In genomic region chr1:74748962-74749361, GRCh38 we compare ENCODE assay signal across 17 cellular contexts. TPM values are rescaled to one million over a fixed set of nuclear protein-coding genes. Genes with fewer than 3 reads are reported as not detected.
DNase-seq lines count a peak whose midpoint lies in the region; ATAC-seq and TF ChIP-seq lines count a peak whose summit lies in the region.
"Had no signal": no experiment of that assay in that cellular context is flagged by ENCODE, and none has a peak within 500 bp of the region (broad histone marks: within the 10 kb centered on the region; RNA-seq: fewer than 3 reads in every experiment).

No MANE protein-coding gene starts in this region.

- no peaks in the 10 kb centered on the region for H3K9me3 Mint-ChIP-seq in T-cell
- peaks cover 0 to 2% (median 0%) of the 10 kb centered on the region in 11 donors for H3K9me3 Mint-ChIP-seq in naive thymus-derived CD4-positive, alpha-beta T cell

- no peaks in the 10 kb centered on the region for H3K27me3 ChIP-seq in ascending aorta
- no peaks in the 10 kb centered on the region for H3K27me3 ChIP-seq in naive thymus-derived CD4-positive, alpha-beta T cell (ENCODE audit: control insufficient read depth in 2 of 2, insufficient read depth in 2 of 2, low read length in 2 of 2)
- H3K27me3 ChIP-seq: breast epithelium, left lung had no signal

- peak; percentile 74 for ATAC-seq in GM18498 (IDR thresholded peaks at IDR 0.05; ENCODE audit: unreplicated experiment)
- ATAC-seq in GM19025 (IDR thresholded peaks at IDR 0.05; ENCODE audit: low read depth, unreplicated experiment) = peak; percentile 98
- peak; percentile 86 for ATAC-seq in HG02970 (IDR thresholded peaks at IDR 0.05; ENCODE audit: low FRiP score, unreplicated experiment)
- ATAC-seq in T-cell (replicated peaks in 1 of 4) = no peak
- ATAC-seq in naive thymus-derived CD4-positive, alpha-beta T cell = no peak
- ATAC-seq: left lung, PC-3, SK-N-SH treated with all-trans-retinoic acid at 6 μM for 48 hours had no signal

- H3K36me3 Mint-ChIP-seq in T-cell = peaks cover 74% of the 10 kb centered on the region
- H3K36me3 Mint-ChIP-seq in naive thymus-derived CD4-positive, alpha-beta T cell = peaks cover 22 to 78% (median 58%) of the 10 kb centered on the region in 5 donors

- TF ChIP-seq CTCF in ascending aorta (IDR thresholded peaks at IDR 0.05) = no peak

- no peak overlapping the region for H3K4me3 ChIP-seq in ascending aorta
- H3K4me3 ChIP-seq in naive thymus-derived CD4-positive, alpha-beta T cell (ENCODE audit: low read length) = no peak overlapping the region
- H3K4me3 ChIP-seq: breast epithelium, left lung had no signal

- H3K4me1 ChIP-seq in ascending aorta = no peaks in the 10 kb centered on the region
- H3K4me1 ChIP-seq in naive thymus-derived CD4-positive, alpha-beta T cell (ENCODE audit: control insufficient read depth in 2 of 2, insufficient read depth in 2 of 2, low read length in 2 of 2) = no peaks in the 10 kb centered on the region
- H3K4me1 ChIP-seq: breast epithelium, left lung had no signal

- no peak overlapping the region for H3K4me3 Mint-ChIP-seq in T-cell
- H3K4me3 Mint-ChIP-seq in naive thymus-derived CD4-positive, alpha-beta T cell = no peak overlapping the region

- no peak overlapping the region for H3K27ac Mint-ChIP-seq in T-cell
- peak overlapping the region in 1 of 9 donors; percentile 25 for H3K27ac Mint-ChIP-seq in naive thymus-derived CD4-positive, alpha-beta T cell

- no peaks in the 10 kb centered on the region for H3K9me3 ChIP-seq in ascending aorta
- no peaks in the 10 kb centered on the region for H3K9me3 ChIP-seq in naive thymus-derived CD4-positive, alpha-beta T cell (ENCODE audit: control insufficient read depth in 2 of 3, low read length in 3 of 3)
- H3K9me3 ChIP-seq: breast epithelium had no signal

- DNase-seq in HT-29 (ENCODE audit: low spot score) (peak; percentile 29), T-cell (no peak), ascending aorta (ENCODE audit: low spot score in 2 of 2) (no peak), HuH-7 (ENCODE audit: low spot score) (no peak)
- DNase-seq in naive thymus-derived CD4-positive, alpha-beta T cell = no peak
- DNase-seq: activated CD8-positive, alpha-beta memory T cell treated with anti-CD3 and anti-CD28 coated beads for 24 hours; activated naive CD4-positive, alpha-beta T cell treated with anti-CD3 and anti-CD28 coated beads, Interleukin-2, amount 50 U/mL, for 16 hours; AML-193; left lung; NCI-H1930; NCI-H524; PC-3 had no signal

- H3K27ac ChIP-seq in ascending aorta = no peak overlapping the region
- H3K27ac ChIP-seq in naive thymus-derived CD4-positive, alpha-beta T cell (ENCODE audit: low read depth, low read length) = no peak overlapping the region
- H3K27ac ChIP-seq: breast epithelium, left lung had no signal

- H3K4me1 Mint-ChIP-seq in T-cell = peaks cover 0 to under 1% (median 0%) of the 10 kb centered on the region in 3 donors
- H3K4me1 Mint-ChIP-seq in naive thymus-derived CD4-positive, alpha-beta T cell = peaks cover 0 to 6% (median 3%) of the 10 kb centered on the region in 7 donors

- CTCF ChIA-PET in T-cell (lab: Charles Lee) = interaction anchor here in 1 of 2 donors (0.6 kb wide), 1 partner anchor 11 kb away, joined by 6 read pairs; no protein-coding TSS in a partner anchor
- CTCF ChIA-PET in naive thymus-derived CD4-positive, alpha-beta T cell (lab: Charles Lee) = no interaction called here

- POLR2A ChIA-PET in T-cell (lab: Charles Lee) = no interaction called here
- POLR2A ChIA-PET in naive thymus-derived CD4-positive, alpha-beta T cell (lab: Charles Lee) = no interaction called here

- H3K36me3 ChIP-seq in ascending aorta = peaks cover 50 to 56% of the 10 kb centered on the region in 2 donors
- peaks cover 0 to 71% (median 4%) of the 10 kb centered on the region in 3 experiments for H3K36me3 ChIP-seq in naive thymus-derived CD4-positive, alpha-beta T cell (ENCODE audit: control insufficient read depth in 2 of 3, insufficient read depth in 3 of 3, low read length in 3 of 3)

- H3K27me3 Mint-ChIP-seq in T-cell = no peaks in the 10 kb centered on the region
- no peaks in the 10 kb centered on the region for H3K27me3 Mint-ChIP-seq in naive thymus-derived CD4-positive, alpha-beta T cell

- intact Hi-C loops in ascending aorta (cut with DNase I) = no loop called here
- intact Hi-C loops in naive thymus-derived CD4-positive, alpha-beta T cell (cut with micrococcal nuclease) = no loop called here

RNA-seq across cellular contexts. Expression of gene TYW3, which starts 16.0 kb away (rescaled TPM):
- total RNA-seq in HT-29 (2014; rRNA removed; shearing (Covaris generic)) = 7.7 and 10.8 TPM in 2 replicates
- 10 to 100 TPM; 12.7 to 16.1 (median 13.7) TPM for total RNA-seq in T-cell
- total RNA-seq in ascending aorta = 6.2 TPM
- total RNA-seq in naive thymus-derived CD4-positive, alpha-beta T cell = 10 to 100 TPM; 13.5 to 24.7 (median 19.3) TPM
- 1 to 10 TPM; 9.2 to 9.6 TPM for polyA plus RNA-seq in naive thymus-derived CD4-positive, alpha-beta T cell

RNA-seq across cellular contexts. Expression of gene CRYZ, which starts 16.1 kb away (rescaled TPM):
- 66.0 and 67.1 TPM in 2 replicates for total RNA-seq in HT-29 (2014; rRNA removed; shearing (Covaris generic))
- total RNA-seq in T-cell (10 to 100 TPM; 13.5 to 22.2 (median 17.3) TPM), ascending aorta (6.8 TPM)
- total RNA-seq in naive thymus-derived CD4-positive, alpha-beta T cell = 10 to 100 TPM in 4 of 5 experiments, 1 to 10 TPM in 1; 6.8 to 23.9 (median 14.0) TPM
- 10 to 100 TPM; 30.0 to 40.1 TPM for polyA plus RNA-seq in naive thymus-derived CD4-positive, alpha-beta T cell

Comparison
In these comparisons a context has a peak if more than half of its experiments do, and no peak if none do; other contexts are left out.
1. ATAC-seq: peak in GM18498 (single experiment), GM19025 (single experiment) and HG02970 (single experiment); none in T-cell (0 of 4) and naive thymus-derived CD4-positive, alpha-beta T cell (single experiment).